In the genomic region with DNA sequence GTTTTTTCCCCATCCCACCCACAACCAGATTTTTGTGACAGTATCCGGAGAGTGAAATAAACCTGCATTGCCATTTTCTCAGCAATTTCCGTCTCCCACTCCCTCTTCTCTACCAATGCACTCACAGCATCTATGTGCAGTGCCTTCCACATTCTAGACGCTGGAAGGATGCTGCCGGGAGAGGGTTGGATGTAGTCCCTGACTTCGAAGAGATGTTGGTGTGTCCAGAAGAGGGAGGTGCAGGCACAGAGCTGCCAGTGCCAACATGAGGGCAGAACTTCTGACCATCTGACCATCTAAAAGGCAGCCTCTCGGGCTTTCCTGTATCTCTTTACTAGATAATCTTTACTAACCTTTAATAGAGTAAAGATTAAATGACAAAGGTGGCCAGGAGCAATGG, we compare ENCODE assay signal across 18 cellular contexts.
"Had no signal": no experiment of that assay in that cellular context is flagged by ENCODE, and none has a peak within 500 bp of the region (broad histone marks: within the 10 kb centered on the region; RNA-seq: fewer than 3 reads in every experiment).

No MANE protein-coding gene starts in this region.

- DNase-seq: KBM-7, NCI-H1092, NCI-H1105 treated with DMSO at 0.1 percent for 48 hours, NCI-H1417 treated with DMSO at 0.1 percent for 48 hours, NCI-H146, NCI-H1694 treated with DMSO at 0.1 percent for 48 hours, NCI-H2029, NCI-H2081 treated with DMSO at 0.1 percent for 48 hours, NCI-H2171, NCI-H226, NCI-H446, NCI-H510A, NCI-H524 treated with DMSO at 0.1 percent for 48 hours, NCI-H69, NCI-H774, SHP77 had no signal

- ATAC-seq: SK-N-SH treated with all-trans-retinoic acid at 6 μM for 48 hours had no signal

- H3K27ac ChIP-seq: RWPE1 had no signal
